In genomic region chr1:20095564-20096434, GRCh38 we compare ENCODE assay signal across 21 cellular contexts. TPM values are rescaled to one million over a fixed set of nuclear protein-coding genes. Genes with fewer than 3 reads are reported as not detected.
A peak's percentile ranks its signal among the peaks of the same experiment; 100 is the strongest.
DNase-seq lines count a peak whose midpoint lies in the region; ATAC-seq and TF ChIP-seq lines count a peak whose summit lies in the region.
"Had no signal": no experiment of that assay in that cellular context is flagged by ENCODE, and none has a peak within 500 bp of the region (broad histone marks: within the 10 kb centered on the region; RNA-seq: fewer than 3 reads in every experiment).

No MANE protein-coding gene starts in this region.

- H3K36me3 Mint-ChIP-seq in activated CD4-positive, alpha-beta T cell treated with anti-CD3 and anti-CD28 coated beads for 36 hours (ENCODE audit: low read depth) = no peaks in the 10 kb centered on the region

- DNase-seq in AG10803 (ENCODE audit: low read depth) (peak; percentile 18), MV-4-11 (lab: John Stamatoyannopoulos, UW) (peak; percentile 77), NOMO-1 treated with dmso at 0.1 percent for 144 hours (lab: John Stamatoyannopoulos, UW; ENCODE audit: unreplicated experiment) (peak; percentile 16), left lobe of liver (ENCODE audit: low spot score) (no peak), foreskin fibroblast (no peak), middle frontal gyrus (ENCODE audit: extremely low spot score, low spot score) (no peak)
- DNase-seq in activated CD4-positive, alpha-beta T cell treated with anti-CD3 and anti-CD28 coated beads for 36 hours = no peak
- DNase-seq: activated CD4-positive, alpha-beta T cell treated with anti-CD3 and anti-CD28 coated beads for 48 hours; activated gamma-delta T cell treated with Interleukin-2 at 50 U/mL for 16 hours; endodermal cell; Kasumi-1; NCI-H774; stimulated activated CD4-positive, alpha-beta T cell treated with anti-CD3 and anti-CD28 coated beads, Interleukin-4, amount 100 ng/mL, for 1 hour had no signal

- ATAC-seq in left lobe of liver (peak; percentile 75), HG03571 (IDR thresholded peaks at IDR 0.05; ENCODE audit: unreplicated experiment) (no peak)
- no peak for ATAC-seq in activated CD4-positive, alpha-beta T cell treated with anti-CD3 and anti-CD28 coated beads for 36 hours
- ATAC-seq: GM23338 had no signal

- H3K4me3 ChIP-seq in AG10803 (ENCODE audit: low read length) (no peak overlapping the region), foreskin fibroblast (ENCODE audit: low read depth in 1 of 2, low read length in 2 of 2) (no peak overlapping the region)
- H3K4me3 ChIP-seq: ascending aorta, GM23338, skin epidermis had no signal

- POLR2A ChIA-PET in activated CD4-positive, alpha-beta T cell treated with anti-CD3 and anti-CD28 coated beads for 36 hours (lab: Charles Lee) = no interaction called here

- H3K27me3 Mint-ChIP-seq in activated CD4-positive, alpha-beta T cell treated with anti-CD3 and anti-CD28 coated beads for 36 hours = peaks cover 3% of the 10 kb centered on the region

- H3K4me3 Mint-ChIP-seq in activated CD4-positive, alpha-beta T cell treated with anti-CD3 and anti-CD28 coated beads for 36 hours = no peak overlapping the region
- H3K4me3 Mint-ChIP-seq: endodermal cell, GM23338 had no signal

- TF ChIP-seq CTCF in AG10803 (conservative IDR thresholded peaks at IDR 0.05; ENCODE audit: low read length) (no peak), foreskin fibroblast (IDR thresholded peaks at IDR 0.05; ENCODE audit: low read depth, low read length) (no peak)

- no peak overlapping the region for H3K27ac Mint-ChIP-seq in activated CD4-positive, alpha-beta T cell treated with anti-CD3 and anti-CD28 coated beads for 36 hours
- H3K27ac Mint-ChIP-seq: endodermal cell, GM23338 had no signal

- no peaks in the 10 kb centered on the region for H3K9me3 Mint-ChIP-seq in activated CD4-positive, alpha-beta T cell treated with anti-CD3 and anti-CD28 coated beads for 36 hours (ENCODE audit: low read depth)

- no peaks in the 10 kb centered on the region for H3K4me1 Mint-ChIP-seq in activated CD4-positive, alpha-beta T cell treated with anti-CD3 and anti-CD28 coated beads for 36 hours
- H3K4me1 Mint-ChIP-seq: endodermal cell, GM23338 had no signal

- intact Hi-C loops in activated CD4-positive, alpha-beta T cell treated with anti-CD3 and anti-CD28 coated beads for 36 hours (cut with DNase I, micrococcal nuclease) = no loop called here

- CTCF ChIA-PET in activated CD4-positive, alpha-beta T cell treated with anti-CD3 and anti-CD28 coated beads for 36 hours (lab: Charles Lee) = no interaction called here

RNA-seq across cellular contexts. Expression of gene PLA2G2D, which starts 23.5 kb away (rescaled TPM):
- not detected for total RNA-seq in left lobe of liver
- not detected for total RNA-seq in activated CD4-positive, alpha-beta T cell treated with anti-CD3 and anti-CD28 coated beads for 36 hours
- total RNA-seq: ascending aorta, endodermal cell, GM23338, HT1080, lower leg skin, myocyte, osteocyte had no signal

RNA-seq across cellular contexts. Expression of gene PLA2G5, which starts 25.8 kb away (rescaled TPM):
- 5.8 TPM for total RNA-seq in left lobe of liver
- total RNA-seq in activated CD4-positive, alpha-beta T cell treated with anti-CD3 and anti-CD28 coated beads for 36 hours = not detected
- total RNA-seq: endodermal cell, GM23338, HT1080, myocyte, osteocyte had no signal

RNA-seq across cellular contexts. Expression of gene PLA2G2F, which starts 43.3 kb away (rescaled TPM):
- total RNA-seq in left lobe of liver = not detected
- total RNA-seq in activated CD4-positive, alpha-beta T cell treated with anti-CD3 and anti-CD28 coated beads for 36 hours = not detected
- total RNA-seq: ascending aorta, endodermal cell, GM23338, HT1080, myocyte, osteocyte had no signal

Comparison
In these comparisons a context has a peak if more than half of its experiments do, and no peak if none do; other contexts are left out.
1. DNase-seq: peak in AG10803 (single experiment), MV-4-11 (single experiment) and NOMO-1 treated with dmso at 0.1 percent for 144 hours (single experiment); none in left lobe of liver (single experiment), foreskin fibroblast (0 of 2), middle frontal gyrus (single experiment) and activated CD4-positive, alpha-beta T cell treated with anti-CD3 and anti-CD28 coated beads for 36 hours (single experiment).